In genomic region chr3:160400631-160401150, GRCh38 we compare ENCODE assay signal across 8 cellular contexts. TPM values are rescaled to one million over a fixed set of nuclear protein-coding genes. Genes with fewer than 3 reads are reported as not detected.
A peak's percentile ranks its signal among the peaks of the same experiment; 100 is the strongest.
DNase-seq lines count a peak whose midpoint lies in the region; ATAC-seq and TF ChIP-seq lines count a peak whose summit lies in the region.

No MANE protein-coding gene starts in this region.

- ATAC-seq in GM18909 (IDR thresholded peaks at IDR 0.05; ENCODE audit: poor library complexity, unreplicated experiment), result peak; percentile 13
- ATAC-seq in activated naive CD4-positive, alpha-beta T cell treated with anti-CD3 and anti-CD28 coated beads, Interleukin-2, amount 50 U/mL, for 72 hours, result peak in 1 of 2 donors; percentile 2

- H3K27me3 ChIP-seq in hepatocyte (no peaks in the 10 kb centered on the region), sigmoid colon (peaks cover 0 to 42% (median 15%) of the 10 kb centered on the region in 3 donors)

- DNase-seq in NB4 (ENCODE audit: low read depth) (peak; percentile 47), hepatocyte (ENCODE audit: low spot score) (peak; percentile 55), sigmoid colon (peak; percentile 60), hepatic stellate cell (ENCODE audit: low spot score) (no peak), superior temporal gyrus (ENCODE audit: extremely low spot score) (no peak), AG08395 (ENCODE audit: low spot score) (no peak)
- peak; percentile 17 to 56 for DNase-seq in activated naive CD4-positive, alpha-beta T cell treated with anti-CD3 and anti-CD28 coated beads, Interleukin-2, amount 50 U/mL, for 72 hours (ENCODE audit: low spot score in 2 of 2)

- peaks cover 6% of the 10 kb centered on the region for H3K4me1 ChIP-seq in hepatocyte (ENCODE audit: insufficient read depth)
- H3K4me1 ChIP-seq in sigmoid colon, result peaks cover 0 to 26% (median 19%) of the 10 kb centered on the region in 4 donors

- TF ChIP-seq POLR2A in NB4 (IDR thresholded peaks at IDR 0.05; ENCODE audit: extremely low read depth, insufficient read length) (no peak), sigmoid colon (IDR thresholded peaks at IDR 0.05) (no peak)

- H2AFZ ChIP-seq in hepatocyte, result peak overlapping the region; percentile 32

- H3K27ac ChIP-seq in hepatocyte (peak overlapping the region; percentile 75), sigmoid colon (peak overlapping the region; percentile 84 to 90 (median 86))

- H3K36me3 Mint-ChIP-seq in activated naive CD4-positive, alpha-beta T cell treated with anti-CD3 and anti-CD28 coated beads, Interleukin-2, amount 50 U/mL, for 72 hours, result peaks cover 44 to 47% of the 10 kb centered on the region in 2 donors

- peak overlapping the region; percentile 79 for H3K4me3 ChIP-seq in NB4 (ENCODE audit: low read depth, low read length)
- peak overlapping the region; percentile 72 for H3K4me3 ChIP-seq in hepatocyte
- H3K4me3 ChIP-seq in sigmoid colon, result peak overlapping the region; percentile 61 to 76 (median 68)

- no peaks in the 10 kb centered on the region for H4K20me1 ChIP-seq in hepatocyte (ENCODE audit: insufficient read depth, poor library complexity, severe bottlenecking)

- WGBS in hepatocyte (ENCODE audit: low lambda C conversion rate, missing lambda C conversion rate), result 1% methylated on average over 44 of the region's 55 CpGs
- 0% methylated on average over 55 of the region's 55 CpGs for WGBS in sigmoid colon, 2 donors

- no peaks in the 10 kb centered on the region for H3K9me3 ChIP-seq in hepatocyte (ENCODE audit: low read depth)
- H3K9me3 ChIP-seq in sigmoid colon, result no peaks in the 10 kb centered on the region

- H3K9me3 Mint-ChIP-seq in activated naive CD4-positive, alpha-beta T cell treated with anti-CD3 and anti-CD28 coated beads, Interleukin-2, amount 50 U/mL, for 72 hours, result no peaks in the 10 kb centered on the region

- intact Hi-C loops in sigmoid colon (cut with DNase I), result loop anchor here (10.0 kb wide), 1 partner anchor 636 kb away; no protein-coding TSS in a partner anchor

- no peak for TF ChIP-seq EP300 in sigmoid colon (IDR thresholded peaks at IDR 0.05)

- peak overlapping the region; percentile 100 for H3K27ac Mint-ChIP-seq in activated naive CD4-positive, alpha-beta T cell treated with anti-CD3 and anti-CD28 coated beads, Interleukin-2, amount 50 U/mL, for 72 hours

- peak overlapping the region; percentile 85 for H3K4me2 ChIP-seq in hepatocyte

- H3K79me2 ChIP-seq in hepatocyte, result peaks cover 82% of the 10 kb centered on the region

- no peaks in the 10 kb centered on the region for H3K9me2 ChIP-seq in hepatocyte (replicated peaks; ENCODE audit: insufficient read depth)

- TF ChIP-seq CTCF in NB4 (IDR thresholded peaks at IDR 0.05; ENCODE audit: low read depth, low read length) (no peak), hepatocyte (IDR thresholded peaks at IDR 0.05; ENCODE audit: poor library complexity) (no peak), sigmoid colon (IDR thresholded peaks at IDR 0.05) (no peak)

- H3K36me3 ChIP-seq in hepatocyte (replicated peaks; ENCODE audit: insufficient read depth, low read depth) (no peaks in the 10 kb centered on the region), sigmoid colon (no peaks in the 10 kb centered on the region)

RNA-seq across cellular contexts. Expression of gene SMC4, which starts 1.2 kb away (rescaled TPM):
- 100 to 1,000 TPM; 159 to 287 TPM for total RNA-seq in activated naive CD4-positive, alpha-beta T cell treated with anti-CD3 and anti-CD28 coated beads, Interleukin-2, amount 50 U/mL, for 72 hours
- total RNA-seq in hepatocyte (47.3 and 49.6 TPM in 2 replicates), sigmoid colon (10 to 100 TPM; 25.1 to 44.6 (median 31.3) TPM)
- polyA plus RNA-seq in hepatocyte (55.4 and 59.7 TPM in 2 replicates), sigmoid colon (10 to 100 TPM; 13.8 to 29.2 (median 19.9) TPM)

RNA-seq across cellular contexts. Expression of gene IFT80, which starts 1.7 kb away (rescaled TPM):
- total RNA-seq in activated naive CD4-positive, alpha-beta T cell treated with anti-CD3 and anti-CD28 coated beads, Interleukin-2, amount 50 U/mL, for 72 hours, result 10 to 100 TPM; 13.3 to 21.8 TPM
- 43.3 and 48.2 TPM in 2 replicates for total RNA-seq in hepatocyte
- 13.5 and 19.2 TPM in 2 replicates for polyA plus RNA-seq in hepatocyte
- total RNA-seq in sigmoid colon, result 10 to 100 TPM; 15.0 to 22.8 (median 17.2) TPM
- polyA plus RNA-seq in sigmoid colon, result 10 to 100 TPM in 2 of 3 donors, 1 to 10 TPM in 1; 5.8 to 10.8 (median 10.4) TPM

RNA-seq across cellular contexts. Expression of gene TRIM59, which starts 48.9 kb away (rescaled TPM):
- total RNA-seq in activated naive CD4-positive, alpha-beta T cell treated with anti-CD3 and anti-CD28 coated beads, Interleukin-2, amount 50 U/mL, for 72 hours, result 10 to 100 TPM; 28.7 to 31.1 TPM
- total RNA-seq in hepatocyte (9.8 and 14.0 TPM in 2 replicates), sigmoid colon (1 to 10 TPM; 3.4 to 6.1 (median 5.3) TPM)
- polyA plus RNA-seq in hepatocyte (4.6 and 6.4 TPM in 2 replicates), sigmoid colon (1 to 10 TPM in 2 of 3 donors, under 1 TPM in 1; 0.60 to 5.5 (median 1.2) TPM)

Comparison
In these comparisons a context has a peak if more than half of its experiments do, and no peak if none do; other contexts are left out.
1. DNase-seq: peak in NB4 (single experiment), activated naive CD4-positive, alpha-beta T cell treated with anti-CD3 and anti-CD28 coated beads, Interleukin-2, amount 50 U/mL, for 72 hours (2 of 2), hepatocyte (single experiment) and sigmoid colon (single experiment); none in hepatic stellate cell (single experiment), superior temporal gyrus (single experiment) and AG08395 (single experiment).
2. Peak in every context shown above with its lines, with median percentiles within 50 percentile points of each other: H3K4me3 ChIP-seq.